Comparison of ENCODE assay signal across 10 cellular contexts in the genomic region with DNA sequence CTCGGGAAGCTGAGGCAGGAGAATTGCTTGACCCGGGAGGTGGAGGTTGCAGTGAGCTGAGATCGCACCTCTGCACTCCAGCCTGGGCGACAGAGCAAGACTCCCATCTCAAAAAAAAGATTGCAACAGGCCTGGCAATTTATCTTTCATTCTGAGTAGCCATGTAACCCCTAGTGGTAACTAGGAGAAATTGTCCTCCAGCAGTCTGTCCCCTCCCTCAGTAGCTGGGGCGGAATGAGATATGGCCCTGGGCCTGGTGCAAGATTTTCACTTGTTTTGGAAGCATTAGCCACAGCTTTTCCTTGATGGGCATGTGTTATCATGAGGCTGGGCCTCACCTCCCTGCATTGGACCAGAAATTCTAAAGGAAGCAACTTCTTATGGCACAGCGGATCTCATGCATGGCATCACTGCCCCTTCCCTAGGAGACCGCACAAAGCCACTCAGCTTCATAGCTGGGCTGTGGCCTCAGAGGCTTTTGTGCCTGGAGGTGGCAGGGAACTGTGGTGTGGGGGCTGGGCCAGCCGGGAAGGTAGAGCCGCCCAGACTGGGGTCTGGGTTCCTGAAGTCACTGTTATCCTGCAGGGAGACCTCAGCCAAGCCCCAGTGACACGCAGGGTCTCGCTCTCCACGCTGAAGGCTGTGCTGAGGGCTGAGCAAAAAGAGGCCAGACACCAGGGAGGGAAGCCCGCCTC. TPM values are rescaled to one million over a fixed set of nuclear protein-coding genes. Genes with fewer than 3 reads are reported as not detected.
DNase-seq lines count a peak whose midpoint lies in the region; ATAC-seq, FAIRE-seq and TF ChIP-seq lines count a peak whose summit lies in the region.
"Had no signal": no experiment of that assay in that cellular context is flagged by ENCODE, and none has a peak within 500 bp of the region (broad histone marks: within the 10 kb centered on the region; RNA-seq: fewer than 3 reads in every experiment).

No MANE protein-coding gene starts in this region.

- DNase-seq in GM12891 (ENCODE audit: insufficient read length, low spot score) (peak; percentile 73), NB4 (ENCODE audit: low read depth) (peak; percentile 43), mucosa of descending colon (no peak), NCI-H1417 (lab: John Stamatoyannopoulos, UW) (no peak)
- DNase-seq in central memory CD8-positive, alpha-beta T cell (ENCODE audit: low spot score in 2 of 2) = no peak

- H3K27ac Mint-ChIP-seq in central memory CD8-positive, alpha-beta T cell (ENCODE audit: low read depth) = no peak overlapping the region
- H3K27ac Mint-ChIP-seq in activated T-helper 17 cell treated with anti-CD3 and anti-CD28 coated beads, Interleukin-2, amount 50 U/mL, for 72 hours = no peak overlapping the region

- ATAC-seq in central memory CD8-positive, alpha-beta T cell (replicated peaks; ENCODE audit: extremely low read depth, poor library complexity, severe bottlenecking) = peak; percentile 58
- peak; percentile 57 for ATAC-seq in mucosa of descending colon
- no peak for ATAC-seq in HG02798 (IDR thresholded peaks at IDR 0.05; ENCODE audit: poor library complexity, unreplicated experiment)
- ATAC-seq in activated T-helper 17 cell treated with anti-CD3 and anti-CD28 coated beads, Interleukin-2, amount 50 U/mL, for 72 hours (replicated peaks) = no peak
- no peak for ATAC-seq in HG03139 (IDR thresholded peaks at IDR 0.05; ENCODE audit: unreplicated experiment)
- ATAC-seq: naive thymus-derived CD8-positive, alpha-beta T cell had no signal

- peaks cover 10% of the 10 kb centered on the region for H3K36me3 Mint-ChIP-seq in central memory CD8-positive, alpha-beta T cell (ENCODE audit: insufficient read depth)
- no peaks in the 10 kb centered on the region for H3K36me3 Mint-ChIP-seq in activated T-helper 17 cell treated with anti-CD3 and anti-CD28 coated beads, Interleukin-2, amount 50 U/mL, for 72 hours (ENCODE audit: low read depth)
- H3K36me3 Mint-ChIP-seq: naive thymus-derived CD8-positive, alpha-beta T cell had no signal

- TF ChIP-seq POLR2A in GM12891 (IDR thresholded peaks at IDR 0.05; ENCODE audit: low read depth, low read length) (no peak), NB4 (IDR thresholded peaks at IDR 0.05; ENCODE audit: extremely low read depth, insufficient read length) (no peak)

- H3K4me3 ChIP-seq in NB4 (ENCODE audit: low read depth, low read length) (no peak overlapping the region), mucosa of descending colon (no peak overlapping the region)
- H3K4me3 ChIP-seq: SJSA1 had no signal

- peak; percentile 46 for TF ChIP-seq CTCF in NB4 (IDR thresholded peaks at IDR 0.05; ENCODE audit: low read depth, low read length)
- TF ChIP-seq CTCF in mucosa of descending colon (IDR thresholded peaks at IDR 0.05) = no peak

- no peaks in the 10 kb centered on the region for H3K36me3 ChIP-seq in mucosa of descending colon (ENCODE audit: low read depth)
- H3K36me3 ChIP-seq: SJSA1 had no signal

- intact Hi-C loops in mucosa of descending colon (cut with DNase I, micrococcal nuclease) = no loop called here

- no peaks in the 10 kb centered on the region for H3K9me3 Mint-ChIP-seq in central memory CD8-positive, alpha-beta T cell
- no peaks in the 10 kb centered on the region for H3K9me3 Mint-ChIP-seq in activated T-helper 17 cell treated with anti-CD3 and anti-CD28 coated beads, Interleukin-2, amount 50 U/mL, for 72 hours
- H3K9me3 Mint-ChIP-seq: naive thymus-derived CD8-positive, alpha-beta T cell had no signal

- H3K4me1 ChIP-seq in mucosa of descending colon (ENCODE audit: low read depth) = no peaks in the 10 kb centered on the region

- no peaks in the 10 kb centered on the region for H3K4me1 Mint-ChIP-seq in central memory CD8-positive, alpha-beta T cell
- H3K4me1 Mint-ChIP-seq in activated T-helper 17 cell treated with anti-CD3 and anti-CD28 coated beads, Interleukin-2, amount 50 U/mL, for 72 hours = peaks cover 4% of the 10 kb centered on the region

- no peaks in the 10 kb centered on the region for H3K27me3 Mint-ChIP-seq in central memory CD8-positive, alpha-beta T cell
- H3K27me3 Mint-ChIP-seq in activated T-helper 17 cell treated with anti-CD3 and anti-CD28 coated beads, Interleukin-2, amount 50 U/mL, for 72 hours = no peaks in the 10 kb centered on the region
- H3K27me3 Mint-ChIP-seq: naive thymus-derived CD8-positive, alpha-beta T cell had no signal

- FAIRE-seq in GM12891 (lab: Jason Lieb, UNC) = no peak

- H3K9me3 ChIP-seq in mucosa of descending colon = no peaks in the 10 kb centered on the region
- H3K9me3 ChIP-seq: SJSA1 had no signal

- H3K4me3 Mint-ChIP-seq in central memory CD8-positive, alpha-beta T cell = no peak overlapping the region
- no peak overlapping the region for H3K4me3 Mint-ChIP-seq in activated T-helper 17 cell treated with anti-CD3 and anti-CD28 coated beads, Interleukin-2, amount 50 U/mL, for 72 hours
- H3K4me3 Mint-ChIP-seq: naive thymus-derived CD8-positive, alpha-beta T cell had no signal

TF ChIP-seq in GM12891, 5 proteins besides CTCF, POLR2A, EP300 and RAD21:
- TF ChIP-seq TAF1 (IDR thresholded peaks at IDR 0.05; ENCODE audit: low read depth, low read length) = no peak

RNA-seq across cellular contexts. Expression of a gene that starts 13.4 kb away (rescaled TPM):
- polyA plus RNA-seq in GM12891 (2012; ENCODE audit: low read depth, missing spikeins) = 0.59 TPM
- total RNA-seq in mucosa of descending colon = 10 to 100 TPM in 1 of 3 donors, 1 to 10 TPM in 2; 3.9 to 11.1 (median 7.2) TPM
- total RNA-seq in activated T-helper 17 cell treated with anti-CD3 and anti-CD28 coated beads, Interleukin-2, amount 50 U/mL, for 72 hours = 1 to 10 TPM; 1.8 to 2.3 TPM

RNA-seq across cellular contexts. Expression of a gene that starts 25.9 kb away (rescaled TPM):
- polyA plus RNA-seq in GM12891 (2012; ENCODE audit: low read depth, missing spikeins) = 21.1 TPM
- 10 to 100 TPM; 25.7 to 34.4 (median 27.1) TPM for total RNA-seq in mucosa of descending colon
- 10 to 100 TPM; 14.3 to 28.5 TPM for total RNA-seq in activated T-helper 17 cell treated with anti-CD3 and anti-CD28 coated beads, Interleukin-2, amount 50 U/mL, for 72 hours

RNA-seq across cellular contexts. Expression of a gene that starts 44.7 kb away (rescaled TPM):
- polyA plus RNA-seq in GM12891 (2012; ENCODE audit: low read depth, missing spikeins) = 15.2 TPM
- 10 to 100 TPM; 46.0 to 75.5 (median 67.1) TPM for total RNA-seq in mucosa of descending colon
- 100 to 1,000 TPM; 107 to 112 TPM for total RNA-seq in activated T-helper 17 cell treated with anti-CD3 and anti-CD28 coated beads, Interleukin-2, amount 50 U/mL, for 72 hours

Comparison
In these comparisons a context has a peak if more than half of its experiments do, and no peak if none do; other contexts are left out.
1. DNase-seq: peak in GM12891 (single experiment) and NB4 (single experiment); none in central memory CD8-positive, alpha-beta T cell (0 of 2), mucosa of descending colon (0 of 3) and NCI-H1417 (0 of 3).
2. ATAC-seq: peak in central memory CD8-positive, alpha-beta T cell (single experiment) and mucosa of descending colon (single experiment); none in HG02798 (single experiment), activated T-helper 17 cell treated with anti-CD3 and anti-CD28 coated beads, Interleukin-2, amount 50 U/mL, for 72 hours (single experiment) and HG03139 (single experiment).